In the genomic region with DNA sequence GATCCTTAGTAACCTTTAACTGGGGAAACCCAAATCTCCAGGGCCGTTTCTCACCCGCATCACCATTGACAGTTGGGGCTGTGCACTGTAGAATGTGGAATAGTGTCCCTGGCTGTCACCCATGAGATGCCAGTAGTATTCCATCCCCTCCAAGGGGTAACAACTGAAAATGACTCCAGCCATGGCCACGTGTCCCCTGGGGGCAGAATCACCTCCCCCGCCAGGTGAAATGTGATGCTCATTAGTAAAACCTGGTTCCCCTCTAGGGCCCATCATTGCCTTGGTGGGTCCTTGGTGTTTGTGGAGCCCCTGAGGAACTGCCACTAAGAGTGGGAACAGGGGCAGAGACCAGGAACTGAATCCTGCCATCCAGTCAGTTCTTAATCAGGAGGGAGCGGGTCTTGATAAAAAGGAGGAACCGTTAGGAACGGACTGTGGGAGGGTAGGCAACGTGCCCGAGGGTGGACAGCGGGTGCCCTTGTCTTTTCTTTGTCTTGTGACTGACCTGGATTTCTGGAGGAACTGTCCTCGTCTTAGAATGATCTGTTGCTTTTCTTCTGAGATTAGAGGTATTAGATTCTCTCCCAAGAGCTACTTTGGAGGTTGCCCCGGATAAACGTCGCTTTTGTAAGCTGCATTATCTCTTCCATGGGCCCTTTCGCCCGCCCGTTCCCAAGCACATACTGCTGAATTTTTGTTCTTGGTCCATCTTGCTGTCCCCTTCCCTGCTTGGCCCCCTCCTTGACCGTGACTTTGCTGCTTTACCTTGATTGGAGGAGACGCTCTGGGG, we compare ENCODE assay signal across 8 cellular contexts. TPM values are rescaled to one million over a fixed set of nuclear protein-coding genes. Genes with fewer than 3 reads are reported as not detected.
A peak's percentile ranks its signal among the peaks of the same experiment; 100 is the strongest.
DNase-seq lines count a peak whose midpoint lies in the region; ATAC-seq and TF ChIP-seq lines count a peak whose summit lies in the region.

No MANE protein-coding gene starts in this region.

- CTCF ChIA-PET in AG04450 (lab: Charles Lee): interaction anchor here (1.2 to 1.5 kb wide), 2 partner anchors 12 kb away, joined by 3 read pairs; no protein-coding TSS in a partner anchor
- CTCF ChIA-PET in naive thymus-derived CD4-positive, alpha-beta T cell (lab: Charles Lee): no interaction called here

- H3K27me3 Mint-ChIP-seq in central memory CD8-positive, alpha-beta T cell: no peaks in the 10 kb centered on the region
- no peaks in the 10 kb centered on the region for H3K27me3 Mint-ChIP-seq in naive thymus-derived CD4-positive, alpha-beta T cell
- no peaks in the 10 kb centered on the region for H3K27me3 Mint-ChIP-seq in progenitor cell of endocrine pancreas

- peak overlapping the region; percentile 100 for H3K27ac ChIP-seq in AG04450 (ENCODE audit: low read depth, low read length)
- H3K27ac ChIP-seq in KMS-11: peak overlapping the region; percentile 78
- H3K27ac ChIP-seq in naive thymus-derived CD4-positive, alpha-beta T cell (ENCODE audit: low read depth, low read length): no peak overlapping the region

- H4K20me1 ChIP-seq in KMS-11 (ENCODE audit: insufficient read depth): no peaks in the 10 kb centered on the region

- no peaks in the 10 kb centered on the region for H3K9me3 Mint-ChIP-seq in central memory CD8-positive, alpha-beta T cell
- H3K9me3 Mint-ChIP-seq in naive thymus-derived CD4-positive, alpha-beta T cell: no peaks in the 10 kb centered on the region
- H3K9me3 Mint-ChIP-seq in progenitor cell of endocrine pancreas (ENCODE audit: low read depth): no peaks in the 10 kb centered on the region

- H3K4me3 ChIP-seq in AG04450 (ENCODE audit: low read depth, low read length) (peak overlapping the region; percentile 71), KMS-11 (IDR thresholded peaks at IDR 0.05; ENCODE audit: insufficient read depth, low read depth, low read length) (no peak overlapping the region)
- H3K4me3 ChIP-seq in naive thymus-derived CD4-positive, alpha-beta T cell (ENCODE audit: low read length): no peak overlapping the region

- H3K36me3 Mint-ChIP-seq in central memory CD8-positive, alpha-beta T cell (ENCODE audit: insufficient read depth): peaks cover 16% of the 10 kb centered on the region
- H3K36me3 Mint-ChIP-seq in naive thymus-derived CD4-positive, alpha-beta T cell: peaks cover 0 to 10% (median 0%) of the 10 kb centered on the region in 5 donors
- H3K36me3 Mint-ChIP-seq in progenitor cell of endocrine pancreas (ENCODE audit: insufficient read depth): no peaks in the 10 kb centered on the region

- peaks cover 70% of the 10 kb centered on the region for H3K4me1 Mint-ChIP-seq in central memory CD8-positive, alpha-beta T cell
- H3K4me1 Mint-ChIP-seq in naive thymus-derived CD4-positive, alpha-beta T cell: peaks cover 49 to 71% (median 57%) of the 10 kb centered on the region in 7 donors
- peaks cover 17% of the 10 kb centered on the region for H3K4me1 Mint-ChIP-seq in progenitor cell of endocrine pancreas (ENCODE audit: low read depth)

- no peak for TF ChIP-seq CTCF in AG04450 (IDR thresholded peaks at IDR 0.05; ENCODE audit: low read depth, low read length)
- no peak for TF ChIP-seq CTCF in KMS-11 (conservative IDR thresholded peaks at IDR 0.05; ENCODE audit: low read depth, low read length)
- TF ChIP-seq CTCF in progenitor cell of endocrine pancreas (IDR thresholded peaks at IDR 0.05; ENCODE audit: unreplicated experiment): no peak

- POLR2A ChIA-PET in AG04450 (lab: Yijun Ruan, JAX): interaction anchor here (0.6 to 1.0 kb wide), 2 partner anchors 29 to 84 kb away, joined by 8 to 11 read pairs; no protein-coding TSS in a partner anchor
- POLR2A ChIA-PET in naive thymus-derived CD4-positive, alpha-beta T cell (lab: Charles Lee): interaction anchor here (1.6 kb wide), 1 partner anchor 136 kb away, joined by 3 read pairs; the partner anchor contains the start of gene USE1

- no peak for ATAC-seq in central memory CD8-positive, alpha-beta T cell (replicated peaks; ENCODE audit: extremely low read depth, poor library complexity, severe bottlenecking)
- no peak for ATAC-seq in naive thymus-derived CD4-positive, alpha-beta T cell
- no peak for ATAC-seq in GM18873 (IDR thresholded peaks at IDR 0.05; ENCODE audit: low FRiP score, unreplicated experiment)

- no peaks in the 10 kb centered on the region for H3K9me3 ChIP-seq in AG04450 (ENCODE audit: control insufficient read depth, insufficient read depth, low read length)
- H3K9me3 ChIP-seq in naive thymus-derived CD4-positive, alpha-beta T cell (ENCODE audit: control insufficient read depth in 2 of 3, low read length in 3 of 3): no peaks in the 10 kb centered on the region

- H3K4me3 Mint-ChIP-seq in central memory CD8-positive, alpha-beta T cell: peak overlapping the region; percentile 80
- peak overlapping the region in 7 of 10 donors; percentile 7 to 100 (median 55) for H3K4me3 Mint-ChIP-seq in naive thymus-derived CD4-positive, alpha-beta T cell
- H3K4me3 Mint-ChIP-seq in progenitor cell of endocrine pancreas (ENCODE audit: low read depth): no peak overlapping the region

- peaks cover 37% of the 10 kb centered on the region for H3K79me2 ChIP-seq in KMS-11 (ENCODE audit: insufficient read depth, low read depth)

- no peaks in the 10 kb centered on the region for H3K36me3 ChIP-seq in KMS-11 (ENCODE audit: insufficient read depth)
- peaks cover 0 to 10% (median 0%) of the 10 kb centered on the region in 3 experiments for H3K36me3 ChIP-seq in naive thymus-derived CD4-positive, alpha-beta T cell (ENCODE audit: control insufficient read depth in 2 of 3, insufficient read depth in 3 of 3, low read length in 3 of 3)

- H3K27me3 ChIP-seq in AG04450 (ENCODE audit: control insufficient read depth, insufficient read depth, low read length) (no peaks in the 10 kb centered on the region), KMS-11 (ENCODE audit: insufficient read depth, low read depth) (no peaks in the 10 kb centered on the region)
- H3K27me3 ChIP-seq in naive thymus-derived CD4-positive, alpha-beta T cell (ENCODE audit: control insufficient read depth in 2 of 2, insufficient read depth in 2 of 2, low read length in 2 of 2): no peaks in the 10 kb centered on the region

- DNase-seq in AG04450 (ENCODE audit: low read depth, low spot score): no peak
- DNase-seq in central memory CD8-positive, alpha-beta T cell (ENCODE audit: low spot score in 2 of 2): no peak
- no peak for DNase-seq in naive thymus-derived CD4-positive, alpha-beta T cell
- no peak for DNase-seq in glomerular visceral epithelial cell (ENCODE audit: extremely low spot score)
- DNase-seq in NCI-H1694 treated with DMSO at 0.1 percent for 48 hours (lab: John Stamatoyannopoulos, UW): no peak
- DNase-seq in progenitor cell of endocrine pancreas (ENCODE audit: low spot score, unreplicated experiment): no peak

- 0 out of 2 replicates have a peak overlapping the region, but pooled peaks have one; percentile 35 for H2AFZ ChIP-seq in KMS-11 (ENCODE audit: low read depth)

- peak overlapping the region; percentile 96 for H3K4me2 ChIP-seq in KMS-11

- peaks cover 31% of the 10 kb centered on the region for H3K4me1 ChIP-seq in KMS-11 (ENCODE audit: low read depth, poor library complexity, severe bottlenecking)
- peaks cover 28 to 29% of the 10 kb centered on the region in 2 donors for H3K4me1 ChIP-seq in naive thymus-derived CD4-positive, alpha-beta T cell (ENCODE audit: control insufficient read depth in 2 of 2, insufficient read depth in 2 of 2, low read length in 2 of 2)

- H3K27ac Mint-ChIP-seq in central memory CD8-positive, alpha-beta T cell (ENCODE audit: low read depth): peak overlapping the region; percentile 69
- H3K27ac Mint-ChIP-seq in naive thymus-derived CD4-positive, alpha-beta T cell: peak overlapping the region in 7 of 9 donors; percentile 12 to 77 (median 59)
- H3K27ac Mint-ChIP-seq in progenitor cell of endocrine pancreas: no peak overlapping the region

- H3K9ac ChIP-seq in KMS-11: peak overlapping the region; percentile 67; the same call in 1 of the 2 replicates

- intact Hi-C loops in naive thymus-derived CD4-positive, alpha-beta T cell (cut with micrococcal nuclease): loop anchor here (5.0 to 10.0 kb wide), 4 partner anchors 388 to 967 kb away; partner anchors contain the start of genes RAB8A (in 1 of the 2) and SLC5A5 (in 1 of the 2)

RNA-seq across cellular contexts. Expression of gene MYO9B, which starts 3.5 kb away (rescaled TPM):
- polyA plus RNA-seq in AG04450 (2011; rRNA removed): 34.5 and 42.5 TPM in 2 replicates
- polyA minus RNA-seq in AG04450 (2011; rRNA and poly(A)+ RNA removed): 81.8 and 112 TPM in 2 replicates
- 100 to 1,000 TPM; 154 to 297 (median 205) TPM for total RNA-seq in naive thymus-derived CD4-positive, alpha-beta T cell
- 10 to 100 TPM in 1 of 2 donors, 1 to 10 TPM in 1; 5.6 to 26.2 TPM for polyA plus RNA-seq in naive thymus-derived CD4-positive, alpha-beta T cell
- total RNA-seq in progenitor cell of endocrine pancreas: 78.5 and 79.7 TPM in 2 replicates

RNA-seq across cellular contexts. Expression of gene HAUS8, which starts 3.9 kb away (rescaled TPM):
- 4.6 and 4.9 TPM in 2 replicates for polyA plus RNA-seq in AG04450 (2011; rRNA removed)
- 2.3 and 3.7 TPM in 2 replicates for polyA minus RNA-seq in AG04450 (2011; rRNA and poly(A)+ RNA removed)
- total RNA-seq in naive thymus-derived CD4-positive, alpha-beta T cell: 10 to 100 TPM; 16.7 to 31.5 (median 19.3) TPM
- 10 to 100 TPM in 1 of 2 donors, 1 to 10 TPM in 1; 9.4 to 11.5 TPM for polyA plus RNA-seq in naive thymus-derived CD4-positive, alpha-beta T cell
- total RNA-seq in progenitor cell of endocrine pancreas: 17.7 and 21.7 TPM in 2 replicates

RNA-seq across cellular contexts. Expression of gene CPAMD8, which starts 52.5 kb away (rescaled TPM):
- 0.38 and 0.56 TPM in 2 replicates for polyA plus RNA-seq in AG04450 (2011; rRNA removed)
- 0.35 and 0.37 TPM in 2 replicates for polyA minus RNA-seq in AG04450 (2011; rRNA and poly(A)+ RNA removed)
- 1 to 10 TPM in 4 of 5 experiments, under 1 TPM in 1; 0.44 to 6.6 (median 3.2) TPM for total RNA-seq in naive thymus-derived CD4-positive, alpha-beta T cell
- under 1 TPM; 0.18 to 0.66 TPM for polyA plus RNA-seq in naive thymus-derived CD4-positive, alpha-beta T cell
- total RNA-seq in progenitor cell of endocrine pancreas: 58.6 and 63.4 TPM in 2 replicates
